In the genomic region with DNA sequence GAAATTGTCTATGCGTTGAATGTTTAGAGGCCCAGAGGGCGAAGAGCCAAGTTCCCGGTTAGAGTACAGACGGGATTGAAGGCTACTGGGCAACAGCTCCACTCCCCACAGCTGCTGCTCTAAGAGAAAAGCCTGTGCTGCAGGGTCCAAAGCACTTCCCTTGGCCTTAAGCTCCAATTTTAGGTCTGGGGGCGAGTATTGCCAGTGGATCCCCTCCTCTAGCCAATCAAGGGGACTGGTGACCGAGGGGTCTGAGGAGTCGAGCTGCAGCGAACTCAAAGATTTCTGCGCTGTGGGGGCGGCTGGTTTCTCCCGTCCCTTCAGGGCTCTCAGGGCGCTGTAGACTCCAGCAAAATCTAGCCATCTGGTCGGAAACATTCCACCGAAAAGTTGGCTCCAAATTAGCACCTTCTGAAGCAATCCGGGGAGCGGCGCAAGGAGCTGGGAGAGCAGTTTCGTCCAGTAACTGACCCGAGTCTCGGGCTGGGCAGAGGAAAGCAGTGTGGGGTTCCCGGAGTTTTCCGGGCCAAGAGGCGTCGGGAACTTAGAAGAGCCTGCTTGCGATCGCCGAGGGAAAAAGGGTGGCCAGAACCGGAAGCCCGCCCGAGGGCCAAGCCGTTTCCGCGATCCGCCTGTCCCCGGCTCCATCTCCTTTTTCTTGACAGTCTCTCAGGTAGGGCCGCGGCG, we compare ENCODE assay signal across 8 cellular contexts. TPM values are rescaled to one million over a fixed set of nuclear protein-coding genes. Genes with fewer than 3 reads are reported as not detected.
DNase-seq lines count a peak whose midpoint lies in the region; ATAC-seq and TF ChIP-seq lines count a peak whose summit lies in the region.

No MANE protein-coding gene starts in this region.

- no peaks in the 10 kb centered on the region for H3K9me2 ChIP-seq in DOHH2 (replicated peaks; ENCODE audit: control insufficient read depth, low read length)

- H3K4me3 ChIP-seq in DOHH2 (ENCODE audit: low read length): peak overlapping the region; percentile 96
- peak overlapping the region; percentile 88 for H3K4me3 ChIP-seq in choroid plexus epithelial cell (ENCODE audit: low read depth, low read length)
- H3K4me3 ChIP-seq in left lung: peak overlapping the region; percentile 93 to 97

- H3K27me3 Mint-ChIP-seq in T-helper 17 cell: no peaks in the 10 kb centered on the region
- no peaks in the 10 kb centered on the region for H3K27me3 Mint-ChIP-seq in stimulated activated memory B cell treated with anti-CD40 and anti-IgM and Interleukin-4, amounts not matched to agents 10 μg/mL and 1 μg/mL and 100 μg/mL, for 72 hours

- H3K79me2 ChIP-seq in DOHH2 (ENCODE audit: control insufficient read depth, low read length): peaks cover 73% of the 10 kb centered on the region

- peaks cover 4% of the 10 kb centered on the region; the same call in 1 of the 2 replicates for H3F3A ChIP-seq in DOHH2 (ENCODE audit: control insufficient read depth, insufficient read depth)

- H3K9me3 ChIP-seq in DOHH2 (ENCODE audit: control insufficient read depth, insufficient read depth, low read length) (no peaks in the 10 kb centered on the region), T-helper 17 cell (ENCODE audit: control insufficient read depth, low read length, poor library complexity, severe bottlenecking) (no peaks in the 10 kb centered on the region), left lung (no peaks in the 10 kb centered on the region)

- peak overlapping the region; percentile 89 for H3K4me2 ChIP-seq in DOHH2 (ENCODE audit: low read length)

- intact Hi-C loops in left lung (cut with DNase I): no loop called here

- TF ChIP-seq CTCF in DOHH2 (IDR thresholded peaks at IDR 0.05; ENCODE audit: low read depth, low read length, poor library complexity, severe bottlenecking) (no peak), choroid plexus epithelial cell (conservative IDR thresholded peaks at IDR 0.05; ENCODE audit: low read depth, low read length) (no peak), left lung (IDR thresholded peaks at IDR 0.05) (no peak)

- peak in 1 of 3 donors; percentile 25 for DNase-seq in T-helper 17 cell
- DNase-seq in choroid plexus epithelial cell (ENCODE audit: low read depth): peak; percentile 60
- no peak for DNase-seq in left lung
- no peak for DNase-seq in NCI-H1436 (lab: John Stamatoyannopoulos, UW)

- no peaks in the 10 kb centered on the region for H3K27me3 ChIP-seq in DOHH2 (ENCODE audit: control insufficient read depth, low read length)
- H3K27me3 ChIP-seq in left lung: no peaks in the 10 kb centered on the region

- H3K36me3 ChIP-seq in DOHH2 (ENCODE audit: control insufficient read depth, low read length) (peaks cover 57% of the 10 kb centered on the region), left lung (peaks cover 0 to 5% of the 10 kb centered on the region in 2 donors)

- H3K4me1 ChIP-seq in DOHH2 (ENCODE audit: control insufficient read depth, low read length) (peaks cover 34% of the 10 kb centered on the region), left lung (peaks cover 8 to 42% of the 10 kb centered on the region in 2 donors)

- H3K4me3 Mint-ChIP-seq in T-helper 17 cell: peak overlapping the region; percentile 97
- H3K4me3 Mint-ChIP-seq in stimulated activated memory B cell treated with anti-CD40 and anti-IgM and Interleukin-4, amounts not matched to agents 10 μg/mL and 1 μg/mL and 100 μg/mL, for 72 hours: peak overlapping the region; percentile 100

- peak; percentile 43 for ATAC-seq in GM19395 (IDR thresholded peaks at IDR 0.05; ENCODE audit: unreplicated experiment)
- peak; percentile 36 for ATAC-seq in HG03439 (IDR thresholded peaks at IDR 0.05; ENCODE audit: unreplicated experiment)
- ATAC-seq in T-helper 17 cell: peak; percentile 10
- peak; percentile 46 for ATAC-seq in left lung
- peak; percentile 60 for ATAC-seq in stimulated activated memory B cell treated with anti-CD40 and anti-IgM and Interleukin-4, amounts not matched to agents 10 μg/mL and 1 μg/mL and 100 μg/mL, for 72 hours

- H4K20me1 ChIP-seq in DOHH2 (ENCODE audit: control insufficient read depth, insufficient read depth, low read depth, low read length): peaks cover 50% of the 10 kb centered on the region

- H3K27ac Mint-ChIP-seq in T-helper 17 cell: peak overlapping the region; percentile 100
- peak overlapping the region; percentile 98 for H3K27ac Mint-ChIP-seq in stimulated activated memory B cell treated with anti-CD40 and anti-IgM and Interleukin-4, amounts not matched to agents 10 μg/mL and 1 μg/mL and 100 μg/mL, for 72 hours

- peak overlapping the region; percentile 77 for H3K27ac ChIP-seq in DOHH2 (ENCODE audit: low read depth, low read length)
- peak overlapping the region; percentile 95 to 99 for H3K27ac ChIP-seq in left lung

- peaks cover 13% of the 10 kb centered on the region for H3K4me1 Mint-ChIP-seq in T-helper 17 cell
- H3K4me1 Mint-ChIP-seq in stimulated activated memory B cell treated with anti-CD40 and anti-IgM and Interleukin-4, amounts not matched to agents 10 μg/mL and 1 μg/mL and 100 μg/mL, for 72 hours: peaks cover 40% of the 10 kb centered on the region

- no peaks in the 10 kb centered on the region for H3K9me3 Mint-ChIP-seq in stimulated activated memory B cell treated with anti-CD40 and anti-IgM and Interleukin-4, amounts not matched to agents 10 μg/mL and 1 μg/mL and 100 μg/mL, for 72 hours

- peaks cover 5% of the 10 kb centered on the region for H3K36me3 Mint-ChIP-seq in T-helper 17 cell (ENCODE audit: low read depth)
- H3K36me3 Mint-ChIP-seq in stimulated activated memory B cell treated with anti-CD40 and anti-IgM and Interleukin-4, amounts not matched to agents 10 μg/mL and 1 μg/mL and 100 μg/mL, for 72 hours: peaks cover 19% of the 10 kb centered on the region

RNA-seq across cellular contexts. Expression of a gene that starts 0.7 kb away (rescaled TPM):
- 100 to 1,000 TPM; 207 to 266 TPM for total RNA-seq in T-helper 17 cell
- 10 to 100 TPM; 35.7 to 53.0 TPM for total RNA-seq in left lung

RNA-seq across cellular contexts. Expression of a gene that starts 51.2 kb away (rescaled TPM):
- total RNA-seq in T-helper 17 cell: under 1 TPM; 0.47 to 0.50 TPM
- total RNA-seq in left lung: 10 to 100 TPM in 1 of 2 donors, 1 to 10 TPM in 1; 5.1 to 14.0 TPM

Comparison
In these comparisons a context has a peak if more than half of its experiments do, and no peak if none do; other contexts are left out.
1. ATAC-seq: peak in every context shown above with its lines; median percentile 60 in stimulated activated memory B cell treated with anti-CD40 and anti-IgM and Interleukin-4, amounts not matched to agents 10 μg/mL and 1 μg/mL and 100 μg/mL, for 72 hours; 46 in left lung; 43 in GM19395; 36 in HG03439; 10 in T-helper 17 cell.
2. RNA of a gene that starts 51.2 kb away (total RNA-seq): 5.1 to 14.0 TPM in left lung; 0.47 to 0.50 TPM in T-helper 17 cell; every median in the first group is over 4 times any median in the second.
3. Peak in every context shown above with its lines, with median percentiles within 50 percentile points of each other: H3K4me3 ChIP-seq.